In genomic region chr11:69466039-69466438, GRCh38 we compare ENCODE assay signal across 22 cellular contexts. TPM values are rescaled to one million over a fixed set of nuclear protein-coding genes. Genes with fewer than 3 reads are reported as not detected.
DNase-seq lines count a peak whose midpoint lies in the region; ATAC-seq, FAIRE-seq and TF ChIP-seq lines count a peak whose summit lies in the region.
"Had no signal": no experiment of that assay in that cellular context is flagged by ENCODE, and none has a peak within 500 bp of the region (broad histone marks: within the 10 kb centered on the region; RNA-seq: fewer than 3 reads in every experiment).

No MANE protein-coding gene starts in this region.

- H2BK15ac ChIP-seq in neuronal stem cell (ENCODE audit: low read length), result no peak overlapping the region

- ATAC-seq in HepG2 (no peak), right lobe of liver (no peak), esophagus mucosa (peak; percentile 40), HG02970 (IDR thresholded peaks at IDR 0.05; ENCODE audit: low FRiP score, unreplicated experiment) (no peak)
- ATAC-seq: GM23338 had no signal

- H3K4me3 ChIP-seq in HepG2 (replicated peaks in 1 of 3; ENCODE audit: insufficient read depth in 1 of 3, low read depth in 2 of 3, low read length in 3 of 3) (no peak overlapping the region), right lobe of liver (no peak overlapping the region), neuronal stem cell (ENCODE audit: low read length in 2 of 2) (no peak overlapping the region)
- H3K4me3 ChIP-seq: BLaER1 treated with 17β-estradiol and CSF1 and Interleukin-3, amounts not matched to agents 10 nM and 100 nM; GM23338; SJCRH30 had no signal

- H3K27me3 ChIP-seq in HepG2 (ENCODE audit: control insufficient read depth in 1 of 2, insufficient read depth in 2 of 2, low read length in 2 of 2), result peaks cover 1 to 8% of the 10 kb centered on the region in 2 experiments; a peak in 2 of 5 replicates
- no peaks in the 10 kb centered on the region for H3K27me3 ChIP-seq in right lobe of liver
- H3K27me3 ChIP-seq in neuronal stem cell (ENCODE audit: control insufficient read depth in 3 of 3, insufficient read depth in 3 of 3, low read depth in 1 of 3, low read length in 3 of 3), result peaks cover 0 to 11% (median 0%) of the 10 kb centered on the region in 3 experiments
- H3K27me3 ChIP-seq: BLaER1 treated with 17β-estradiol and CSF1 and Interleukin-3, amounts not matched to agents 10 nM and 100 nM; SJCRH30 had no signal

- no peak for TF ChIP-seq CTCF in HepG2 (CRISPR knock-in tag; IDR thresholded peaks at IDR 0.05)
- no peak for TF ChIP-seq CTCF in right lobe of liver (IDR thresholded peaks at IDR 0.05)

- no peaks in the 10 kb centered on the region for H3K79me1 ChIP-seq in neuronal stem cell (ENCODE audit: low read depth, low read length)

- BruUV-seq in HepG2 (replicated peaks; lab: Mats Ljungman, UMichigan), result no TSS peak

- POLR2A ChIA-PET in HepG2 (lab: Yijun Ruan, JAX), result no interaction called here

- H3K9ac ChIP-seq in HepG2 (ENCODE audit: insufficient read depth, low read depth, low read length) (no peak overlapping the region), neuronal stem cell (ENCODE audit: low read depth, low read length, poor library complexity) (no peak overlapping the region)
- H3K9ac ChIP-seq: BLaER1 treated with 17β-estradiol and CSF1 and Interleukin-3, amounts not matched to agents 10 nM and 100 nM had no signal

- H2AK5ac ChIP-seq in neuronal stem cell (ENCODE audit: low read depth, low read length), result peak overlapping the region; percentile 41

- H3K79me2 ChIP-seq in HepG2 (ENCODE audit: insufficient read depth, low read length), result no peaks in the 10 kb centered on the region

- H3K18ac ChIP-seq in neuronal stem cell (ENCODE audit: low read length), result no peak overlapping the region

- H4K20me1 ChIP-seq in HepG2 (ENCODE audit: insufficient read depth, low read length), result no peaks in the 10 kb centered on the region
- H4K20me1 ChIP-seq: BLaER1 treated with 17β-estradiol and CSF1 and Interleukin-3, amounts not matched to agents 10 nM and 100 nM had no signal

- FAIRE-seq in HepG2 (lab: Jason Lieb, UNC), result no peak
- FAIRE-seq: D721Med, GM12892 had no signal

- TF ChIP-seq EP300 in HepG2 (IDR thresholded peaks at IDR 0.05; ENCODE audit: low read depth in 2 of 2, low read length in 2 of 2), result no peak
- no peak for TF ChIP-seq EP300 in HepG2 (CRISPR knock-in tag; IDR thresholded peaks at IDR 0.05; ENCODE audit: borderline replicate concordance)

- no peak for TF ChIP-seq RAD21 in HepG2 (CRISPR knock-in tag; IDR thresholded peaks at IDR 0.05)

- H3K4me1 ChIP-seq in HepG2 (ENCODE audit: insufficient read depth, low read length), result peaks cover 45% of the 10 kb centered on the region
- peaks cover 0 to 29% (median 8%) of the 10 kb centered on the region in 4 donors for H3K4me1 ChIP-seq in right lobe of liver
- peaks cover 8 to 14% of the 10 kb centered on the region in 2 donors for H3K4me1 ChIP-seq in neuronal stem cell (ENCODE audit: control insufficient read depth in 2 of 2, insufficient read depth in 1 of 2, low read depth in 1 of 2, low read length in 2 of 2)

- H2AFZ ChIP-seq in HepG2 (ENCODE audit: low read length) (no peak overlapping the region), neuronal stem cell (ENCODE audit: low read length) (no peak overlapping the region)
- H2AFZ ChIP-seq: GM23338 had no signal

- no peak overlapping the region for H3K23ac ChIP-seq in neuronal stem cell (ENCODE audit: low read depth, low read length, poor library complexity)

- H4K8ac ChIP-seq in neuronal stem cell (ENCODE audit: low read depth, low read length), result no peak overlapping the region

- H3K27ac ChIP-seq in HepG2 (ENCODE audit: extremely low read length, insufficient read depth, low read length) (no peak overlapping the region), right lobe of liver (no peak overlapping the region), neuronal stem cell (replicated peaks; ENCODE audit: low read length) (no peak overlapping the region)
- H3K27ac ChIP-seq: BLaER1 treated with 17β-estradiol and CSF1 and Interleukin-3, amounts not matched to agents 10 nM and 100 nM; SJCRH30 had no signal

- no peak overlapping the region for H2BK12ac ChIP-seq in neuronal stem cell (ENCODE audit: low read length)

- DNase-seq in HepG2 (ENCODE audit: low spot score) (no peak), right lobe of liver (no peak), neuronal stem cell (ENCODE audit: low spot score) (no peak), DMS153 (lab: John Stamatoyannopoulos, UW) (no peak), RPMI8226 (no peak)
- DNase-seq: CD8-positive, alpha-beta memory T cell; DMS79; KG1; NCI-H1105 treated with DMSO at 0.1 percent for 48 hours; NCI-H187; NCI-H2107; NCI-H510A; NCI-H748 treated with DMSO at 0.1 percent for 48 hours had no signal

- CTCF ChIA-PET in HepG2 (lab: Yijun Ruan, JAX; ENCODE audit: low intra/inter-chr PET ratio, low total read pairs), result no interaction called here

- no peak overlapping the region for H4K91ac ChIP-seq in neuronal stem cell (ENCODE audit: low read depth, low read length, poor library complexity)

- in situ Hi-C loops in HepG2 (cut with HindIII; ENCODE audit: extremely low pct_ligation_motif_present, low pct_unique_long_range_greater_than_20kb), result no loop called here

- H3K14ac ChIP-seq in neuronal stem cell (ENCODE audit: low read length), result no peak overlapping the region

- no peak for TF ChIP-seq POLR2A in HepG2 (IDR thresholded peaks at IDR 0.05; ENCODE audit: insufficient read depth in 1 of 2, low read depth in 2 of 2, low read length in 2 of 2)
- no peak for TF ChIP-seq POLR2A in right lobe of liver (IDR thresholded peaks at IDR 0.05)

- 81% methylated on average over 6 of the region's 6 CpGs for WGBS in HepG2 (ENCODE audit: low lambda C conversion rate)
- 87% methylated on average over 5 of the region's 6 CpGs for WGBS in right lobe of liver (ENCODE audit: insufficient coverage, low coverage, low lambda C conversion rate, missing lambda C conversion rate)
- WGBS in neuronal stem cell (ENCODE audit: extremely low coverage in 2 of 2, insufficient read length in 2 of 2, insufficient replicate concordance in 1 of 2), 2 donors, result no CpG with 5 or more reads among the region's 6 CpGs

- H2BK5ac ChIP-seq in neuronal stem cell (ENCODE audit: low read length), result no peak overlapping the region

- H3K4me2 ChIP-seq in HepG2 (ENCODE audit: low read depth, low read length), result no peak overlapping the region
- no peak overlapping the region for H3K4me2 ChIP-seq in neuronal stem cell (ENCODE audit: insufficient read depth, low read length, poor library complexity, severe bottlenecking)
- H3K4me2 ChIP-seq: GM23338 had no signal

- intact Hi-C loops in HepG2 (cut with micrococcal nuclease; ENCODE audit: unreplicated experiment) (no loop called here), right lobe of liver (cut with DNase I) (no loop called here)

- H2BK120ac ChIP-seq in neuronal stem cell (ENCODE audit: low read depth, low read length), result no peak overlapping the region

- H3K36me3 ChIP-seq in HepG2 (replicated peaks in 1 of 2; ENCODE audit: control insufficient read depth in 1 of 2, insufficient read depth in 2 of 2, low read length in 2 of 2) (no peaks in the 10 kb centered on the region), right lobe of liver (no peaks in the 10 kb centered on the region), neuronal stem cell (replicated peaks in 1 of 2; ENCODE audit: control insufficient read depth in 2 of 2, insufficient read depth in 2 of 2, low read length in 2 of 2) (no peaks in the 10 kb centered on the region)
- H3K36me3 ChIP-seq: BLaER1 treated with 17β-estradiol and CSF1 and Interleukin-3, amounts not matched to agents 10 nM and 100 nM; SJCRH30 had no signal

- H3K4ac ChIP-seq in neuronal stem cell (ENCODE audit: low read length), result no peak overlapping the region

- H3K9me3 ChIP-seq in HepG2 (ENCODE audit: low read length), result no peaks in the 10 kb centered on the region
- no peaks in the 10 kb centered on the region for H3K9me3 ChIP-seq in right lobe of liver
- H3K9me3 ChIP-seq in neuronal stem cell (replicated peaks in 1 of 2; ENCODE audit: control insufficient read depth in 2 of 2, insufficient read depth in 1 of 2, low read depth in 1 of 2, low read length in 2 of 2), result no peaks in the 10 kb centered on the region
- H3K9me3 ChIP-seq: SJCRH30 had no signal

TF ChIP-seq in HepG2, 621 proteins besides CTCF, POLR2A, EP300 and RAD21:
- peak; percentile 92 for TF ChIP-seq MAFF (IDR thresholded peaks at IDR 0.05; ENCODE audit: low read depth, low read length)
- TF ChIP-seq MAFK (conservative IDR thresholded peaks at IDR 0.05 in 1 of 2, IDR thresholded peaks at IDR 0.05 in 1 of 2; ENCODE audit: low read length in 2 of 2), result peak; percentile 91 to 96
- TF ChIP-seq MATR3 (CRISPR knock-in tag; IDR thresholded peaks at IDR 0.05), result no peak

RNA-seq across cellular contexts. Expression of gene LINC01488, which starts 15.4 kb away (rescaled TPM):
- total RNA-seq in HepG2 (2016; rRNA removed; fragmentation: Illumina TruSeq; extraction: Trizol) (0.14 and 0.58 TPM in 2 replicates), right lobe of liver (10 to 100 TPM in 1 of 6 experiments, 1 to 10 TPM in 3, under 1 TPM in 1, not detected in 1; 0.63 to 22.9 (median 1.1) TPM), esophagus mucosa (not detected)
- total RNA-seq in HepG2 (2016; cell fraction: cytosol; rRNA removed; fragmentation: Illumina TruSeq; extraction: Trizol; ENCODE audit: low read depth), result 0.10 and 0.18 TPM in 2 replicates
- 0.09 and 0.74 TPM in 2 replicates for total RNA-seq in HepG2 (2016; cell fraction: insoluble cytoplasmic fraction; rRNA removed; fragmentation: Illumina TruSeq; extraction: Trizol)
- total RNA-seq in HepG2 (2016; cell fraction: membrane; rRNA removed; fragmentation: Illumina TruSeq; extraction: Trizol), result 0.17 and 0.31 TPM in 2 replicates
- 0.47 and 1.4 TPM in 2 replicates for total RNA-seq in HepG2 (2016; cell fraction: nucleus; rRNA removed; fragmentation: Illumina TruSeq; extraction: Trizol)
- 0.13 and 0.26 TPM in 2 replicates for polyA plus RNA-seq in HepG2 (2011; rRNA removed)
- polyA plus RNA-seq in HepG2 (2011; cell fraction: cytosol; rRNA removed), result 0.11 TPM in 1 of 2 replicates, not detected in the other
- polyA plus RNA-seq in HepG2 (2011; cell fraction: nucleus; rRNA removed), result 0.31 and 1.3 TPM in 2 replicates
- 0.04 TPM in 1 of 2 replicates, not detected in the other for polyA plus RNA-seq in HepG2 (2012)
- 0.09 and 0.12 TPM in 2 replicates for polyA plus RNA-seq in HepG2 (2016; cell fraction: cytosol; fragmentation: Illumina TruSeq; extraction: Trizol; ENCODE audit: low read depth)
- 0.21 and 0.39 TPM in 2 replicates for polyA plus RNA-seq in HepG2 (2016; cell fraction: insoluble cytoplasmic fraction; fragmentation: Illumina TruSeq; extraction: Trizol; ENCODE audit: low read depth)
- 0.22 TPM in 2 replicates for polyA plus RNA-seq in HepG2 (2016; cell fraction: membrane; fragmentation: Illumina TruSeq; extraction: Trizol; ENCODE audit: low read depth)
- polyA plus RNA-seq in HepG2 (2016; cell fraction: nucleus; fragmentation: Illumina TruSeq; extraction: Trizol; ENCODE audit: insufficient read depth, low read depth), result 1.7 and 3.1 TPM in 2 replicates
- 0.16 TPM in 1 of 2 replicates, not detected in the other for polyA minus RNA-seq in HepG2 (2011; rRNA and poly(A)+ RNA removed; ENCODE audit: low replicate concordance)
- not detected in 2 replicates for polyA minus RNA-seq in HepG2 (2011; cell fraction: cytosol; rRNA and poly(A)+ RNA removed)
- 0.12 and 0.39 TPM in 2 replicates for polyA minus RNA-seq in HepG2 (2011; cell fraction: nucleus; rRNA and poly(A)+ RNA removed)
- polyA plus RNA-seq in neuronal stem cell (2013, experiment 1 of 2), result 0.06 TPM
- 0.01 TPM for polyA plus RNA-seq in neuronal stem cell (2013, experiment 2 of 2)
- total RNA-seq: A673; CD8-positive, alpha-beta memory T cell; GM23338; RPMI7951; SJCRH30 had no signal
- polyA plus RNA-seq: CD8-positive, alpha-beta memory T cell; GM23338 had no signal
